ENCODE assay signal across 34 cellular contexts in the genomic region with DNA sequence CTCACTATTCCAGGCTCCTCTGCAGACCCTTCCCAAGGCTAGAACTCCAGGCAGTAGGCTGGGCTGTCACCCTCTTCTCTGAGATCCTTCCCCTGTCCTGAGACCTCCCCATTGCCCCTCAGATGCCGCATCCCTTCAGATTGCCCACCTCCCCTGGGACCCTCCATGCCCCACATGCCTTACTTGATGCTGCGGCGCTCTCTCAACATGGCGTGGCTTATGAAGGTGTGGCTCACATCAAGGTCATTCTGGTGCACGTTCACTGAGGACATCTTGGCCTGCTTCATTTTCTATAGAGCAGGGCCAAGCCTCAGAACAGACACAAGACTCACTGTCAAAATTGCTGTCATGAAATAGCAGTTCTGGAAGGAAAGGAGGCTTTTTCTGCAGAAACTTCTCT. TPM values are rescaled to one million over a fixed set of nuclear protein-coding genes. Genes with fewer than 3 reads are reported as not detected.
"Had no signal": no experiment of that assay in that cellular context is flagged by ENCODE, and none has a peak within 500 bp of the region (broad histone marks: within the 10 kb centered on the region; RNA-seq: fewer than 3 reads in every experiment).

No MANE protein-coding gene starts in this region.

- H3K27ac ChIP-seq: stomach, suprapubic skin, testis, thoracic aorta, thyroid gland, tibial artery, tibial nerve, transverse colon, upper lobe of left lung, upper lobe of right lung, uterus, vagina had no signal

- H3K4me1 ChIP-seq: stomach, suprapubic skin, testis, thyroid gland, tibial artery, tibial nerve, transverse colon, upper lobe of left lung, upper lobe of right lung, uterus, vagina had no signal

- H3K4me3 Mint-ChIP-seq: stimulated activated effector memory CD8-positive, alpha-beta T cell treated with anti-CD3 and anti-CD28 coated beads, Interleukin-12 subunit alpha, Interleukin-12 subunit beta, amount 100 ng/mL, for 72 hours; stimulated activated memory B cell treated with anti-CD40 and anti-IgM and Interleukin-4, amounts not matched to agents 10 μg/mL and 1 μg/mL and 100 μg/mL, for 72 hours; stimulated activated naive B cell treated with anti-CD40 and anti-IgM and Interleukin-4, amounts not matched to agents 10 μg/mL and 1 μg/mL and 100 μg/mL, for 72 hours; stimulated activated naive CD8-positive, alpha-beta T cell treated with anti-CD3 and anti-CD28 coated beads, Interleukin-15, amount 100 ng/mL, for 72 hours; stimulated activated naive CD8-positive, alpha-beta T cell treated with anti-CD3 and anti-CD28 coated beads, Interleukin-15, Interleukin-2, amounts not matched to agents 100 ng/mL and 50 ng/mL, for 24 hours; type B pancreatic cell had no signal

- DNase-seq: stimulated activated CD4-positive, alpha-beta T cell treated with anti-CD3 and anti-CD28 coated beads, Interleukin-2, amount 100 ng/mL, for 48 hours; stimulated activated CD4-positive, alpha-beta T cell treated with anti-CD3 and anti-CD28 coated beads, Interleukin-4, amount 100 ng/mL, for 1 hour; stimulated activated CD4-positive, alpha-beta T cell treated with anti-CD3 and anti-CD28 coated beads, Interleukin-4, amount 100 ng/mL, for 24 hours; stimulated activated CD4-positive, alpha-beta T cell treated with anti-CD3 and anti-CD28 coated beads, Interleukin-4, amount 100 ng/mL, for 4 hours; stimulated activated CD8-positive, alpha-beta memory T cell treated with anti-CD3 and anti-CD28 coated beads, Interleukin-4, amount 100 ng/mL, for 48 hours; stimulated activated naive B cell treated with anti-CD40 and anti-IgM and Interleukin-4, amounts not matched to agents 10 μg/mL and 1 μg/mL and 100 μg/mL, for 72 hours; stimulated activated naive CD4-positive, alpha-beta T cell; stimulated activated naive CD4-positive, alpha-beta T cell treated with Interleukin-2 at 50 U/mL for 16 hours; stimulated activated naive CD8-positive, alpha-beta T cell treated with anti-CD3 and anti-CD28 coated beads, Interleukin-15, amount 100 ng/mL, for 72 hours; stimulated activated naive CD8-positive, alpha-beta T cell treated with anti-CD3 and anti-CD28 coated beads, Interleukin-15, Interleukin-2, amounts not matched to agents 100 U/mL and 50 U/mL, for 24 hours; stomach; substantia nigra; testis; thyroid gland; tibial artery; transverse colon; trophoblast cell; upper lobe of left lung; upper lobe of right lung; uterus had no signal

- H3K9me3 ChIP-seq: testis, thoracic aorta, thyroid gland, transverse colon, upper lobe of right lung, uterus, vagina had no signal

- H3K4me1 Mint-ChIP-seq: stimulated activated effector memory CD8-positive, alpha-beta T cell treated with anti-CD3 and anti-CD28 coated beads, Interleukin-12 subunit alpha, Interleukin-12 subunit beta, amount 100 ng/mL, for 72 hours; stimulated activated memory B cell treated with anti-CD40 and anti-IgM and Interleukin-4, amounts not matched to agents 10 μg/mL and 1 μg/mL and 100 μg/mL, for 72 hours; stimulated activated naive B cell treated with anti-CD40 and anti-IgM and Interleukin-4, amounts not matched to agents 10 μg/mL and 1 μg/mL and 100 μg/mL, for 72 hours; stimulated activated naive CD8-positive, alpha-beta T cell treated with anti-CD3 and anti-CD28 coated beads, Interleukin-15, amount 100 ng/mL, for 72 hours had no signal

- H3K27ac Mint-ChIP-seq: stimulated activated effector memory CD8-positive, alpha-beta T cell treated with anti-CD3 and anti-CD28 coated beads, Interleukin-12 subunit alpha, Interleukin-12 subunit beta, amount 100 ng/mL, for 72 hours; stimulated activated memory B cell treated with anti-CD40 and anti-IgM and Interleukin-4, amounts not matched to agents 10 μg/mL and 1 μg/mL and 100 μg/mL, for 72 hours; stimulated activated naive B cell treated with anti-CD40 and anti-IgM and Interleukin-4, amounts not matched to agents 10 μg/mL and 1 μg/mL and 100 μg/mL, for 72 hours; stimulated activated naive CD8-positive, alpha-beta T cell treated with anti-CD3 and anti-CD28 coated beads, Interleukin-15, amount 100 ng/mL, for 72 hours; stimulated activated naive CD8-positive, alpha-beta T cell treated with anti-CD3 and anti-CD28 coated beads, Interleukin-15, Interleukin-2, amounts not matched to agents 100 ng/mL and 50 ng/mL, for 24 hours; type B pancreatic cell had no signal

- H3K36me3 Mint-ChIP-seq: stimulated activated effector memory CD8-positive, alpha-beta T cell treated with anti-CD3 and anti-CD28 coated beads, Interleukin-12 subunit alpha, Interleukin-12 subunit beta, amount 100 ng/mL, for 72 hours; stimulated activated memory B cell treated with anti-CD40 and anti-IgM and Interleukin-4, amounts not matched to agents 10 μg/mL and 1 μg/mL and 100 μg/mL, for 72 hours; stimulated activated naive B cell treated with anti-CD40 and anti-IgM and Interleukin-4, amounts not matched to agents 10 μg/mL and 1 μg/mL and 100 μg/mL, for 72 hours; type B pancreatic cell had no signal

- H3K4me3 ChIP-seq: stomach, suprapubic skin, testis, thoracic aorta, thyroid gland, tibial artery, tibial nerve, transverse colon, upper lobe of left lung, upper lobe of right lung, uterus, vagina had no signal

- H3K27me3 Mint-ChIP-seq: stimulated activated memory B cell treated with anti-CD40 and anti-IgM and Interleukin-4, amounts not matched to agents 10 μg/mL and 1 μg/mL and 100 μg/mL, for 72 hours; stimulated activated naive B cell treated with anti-CD40 and anti-IgM and Interleukin-4, amounts not matched to agents 10 μg/mL and 1 μg/mL and 100 μg/mL, for 72 hours; stimulated activated naive CD8-positive, alpha-beta T cell treated with anti-CD3 and anti-CD28 coated beads, Interleukin-15, amount 100 ng/mL, for 72 hours; stimulated activated naive CD8-positive, alpha-beta T cell treated with anti-CD3 and anti-CD28 coated beads, Interleukin-15, Interleukin-2, amounts not matched to agents 100 ng/mL and 50 ng/mL, for 24 hours; type B pancreatic cell had no signal

- H3K27me3 ChIP-seq: stomach, suprapubic skin, testis, thyroid gland, tibial artery, tibial nerve, transverse colon, upper lobe of left lung, upper lobe of right lung, uterus, vagina had no signal

- FAIRE-seq: urothelium cell line had no signal

- ATAC-seq: stimulated activated effector memory CD8-positive, alpha-beta T cell treated with anti-CD3 and anti-CD28 coated beads, Interleukin-12 subunit alpha, Interleukin-12 subunit beta, amount 100 ng/mL, for 72 hours; stimulated activated memory B cell treated with anti-CD40 and anti-IgM and Interleukin-4, amounts not matched to agents 10 μg/mL and 1 μg/mL and 100 μg/mL, for 72 hours; stimulated activated naive B cell treated with anti-CD40 and anti-IgM and Interleukin-4, amounts not matched to agents 10 μg/mL and 1 μg/mL and 100 μg/mL, for 72 hours; stimulated activated naive CD8-positive, alpha-beta T cell treated with anti-CD3 and anti-CD28 coated beads, Interleukin-15, amount 100 ng/mL, for 72 hours; stimulated activated naive CD8-positive, alpha-beta T cell treated with anti-CD3 and anti-CD28 coated beads, Interleukin-15, Interleukin-2, amounts not matched to agents 100 U/mL and 50 U/mL, for 24 hours; upper lobe of right lung had no signal

- H3K36me3 ChIP-seq: stomach, suprapubic skin, thoracic aorta, thyroid gland, tibial artery, tibial nerve, transverse colon, upper lobe of left lung, upper lobe of right lung, uterus, vagina had no signal

- H3K9me3 Mint-ChIP-seq: type B pancreatic cell had no signal

RNA-seq across cellular contexts. Expression of a gene that starts 34.7 kb away (rescaled TPM):
- total RNA-seq: subcutaneous adipose tissue, suprapubic skin, temporal lobe, thoracic aorta, thyroid gland, tibial nerve, transverse colon, upper lobe of left lung, upper lobe of right lung, ureter, urinary bladder, uterus, vagina had no signal
- polyA plus RNA-seq: stomach, thymus, urinary bladder had no signal
